13 cellular contexts compared by ENCODE assay signal in genomic region chr11:57502376-57502775, GRCh38. TPM values are rescaled to one million over a fixed set of nuclear protein-coding genes. Genes with fewer than 3 reads are reported as not detected.
DNase-seq lines count a peak whose midpoint lies in the region; ATAC-seq and TF ChIP-seq lines count a peak whose summit lies in the region.
"Had no signal": no experiment of that assay in that cellular context is flagged by ENCODE, and none has a peak within 500 bp of the region (broad histone marks: within the 10 kb centered on the region; RNA-seq: fewer than 3 reads in every experiment).

No MANE protein-coding gene starts in this region.

- TF ChIP-seq CTCF in 22Rv1 (IDR thresholded peaks at IDR 0.05) (no peak), OCI-LY1 (IDR thresholded peaks at IDR 0.05; ENCODE audit: low read length) (no peak), liver (IDR thresholded peaks at IDR 0.05; ENCODE audit: low read depth, low read length, missing input control) (no peak), lower leg skin (IDR thresholded peaks at IDR 0.05) (no peak)
- TF ChIP-seq CTCF in CD4-positive, alpha-beta T cell (IDR thresholded peaks at IDR 0.05), result no peak

- 74% methylated on average over 3 of the region's 3 CpGs for WGBS in liver
- WGBS in lower leg skin, 2 donors, result 89 to 96% methylated on average over 3 of the region's 3 CpGs

- H3K27me3 ChIP-seq in OCI-LY1 (ENCODE audit: insufficient read depth, low read length) (no peaks in the 10 kb centered on the region), liver (ENCODE audit: control insufficient read depth in 4 of 4, insufficient read depth in 4 of 4, low read length in 3 of 4) (no peaks in the 10 kb centered on the region)
- no peaks in the 10 kb centered on the region for H3K27me3 ChIP-seq in CD4-positive, alpha-beta T cell (ENCODE audit: control insufficient read depth, insufficient read depth, low read length)

- peaks cover 73% of the 10 kb centered on the region for H3K36me3 ChIP-seq in OCI-LY1 (ENCODE audit: insufficient read depth, low read length)
- H3K36me3 ChIP-seq in liver (ENCODE audit: control insufficient read depth in 4 of 4, insufficient read depth in 3 of 4, low read depth in 1 of 4, low read length in 3 of 4), result peaks cover 0 to 14% (median 9%) of the 10 kb centered on the region in 4 donors

- H3K9me2 ChIP-seq in OCI-LY1 (ENCODE audit: low read depth, low read length), result no peaks in the 10 kb centered on the region

- H3K27ac ChIP-seq in 22Rv1, result peak overlapping the region; percentile 51
- peak overlapping the region; percentile 21 for H3K27ac ChIP-seq in OCI-LY1 (ENCODE audit: low read depth, low read length, poor library complexity, severe bottlenecking)
- peak overlapping the region; percentile 79 to 82 for H3K27ac ChIP-seq in liver (ENCODE audit: low read depth in 1 of 2, low read length in 2 of 2)
- H3K27ac ChIP-seq in CD4-positive, alpha-beta T cell (ENCODE audit: low read depth, low read length), result no peak overlapping the region

- no peak overlapping the region for H3K9ac ChIP-seq in OCI-LY1 (ENCODE audit: low read length)
- H3K9ac ChIP-seq in liver (ENCODE audit: low read depth in 1 of 2, low read length in 2 of 2), result no peak overlapping the region

- no peak overlapping the region for H2AFZ ChIP-seq in OCI-LY1 (ENCODE audit: low read length)

- no peak for ATAC-seq in CD4-positive, alpha-beta T cell (ENCODE audit: poor library complexity)

- intact Hi-C loops in CD4-positive, alpha-beta T cell (cut with DNase I, micrococcal nuclease), result no loop called here
- intact Hi-C loops in lower leg skin (cut with DNase I; ENCODE audit: low total_unique reads), result no loop called here

- peak; percentile 23 for DNase-seq in NCI-H146 (lab: John Stamatoyannopoulos, UW)
- no peak for DNase-seq in NCI-H146 treated with DMSO at 0.1 percent for 48 hours (lab: John Stamatoyannopoulos, UW; ENCODE audit: unreplicated experiment)
- DNase-seq in CD4-positive, alpha-beta T cell, result no peak
- DNase-seq in activated effector memory CD4-positive, alpha-beta T cell treated with anti-CD3 and anti-CD28 coated beads, Interleukin-2, amount 50 U/mL, for 16 hours, result no peak
- no peak for DNase-seq in lower leg skin (ENCODE audit: low spot score in 2 of 2)
- DNase-seq: DMS79, NCI-H1048, NCI-H1694, NCI-H774 had no signal

- no peaks in the 10 kb centered on the region for H3F3A ChIP-seq in OCI-LY1 (ENCODE audit: insufficient read depth, low read length)

- POLR2A ChIA-PET in CD4-positive, alpha-beta T cell (lab: Charles Lee), result no interaction called here

- no peaks in the 10 kb centered on the region for H3K27me3 Mint-ChIP-seq in CD4-positive, alpha-beta T cell

- no peak for TF ChIP-seq RAD21 in liver (IDR thresholded peaks at IDR 0.05)

- H3K27ac Mint-ChIP-seq in CD4-positive, alpha-beta T cell, result no peak overlapping the region

- no peak overlapping the region for H3K4me2 ChIP-seq in OCI-LY1 (ENCODE audit: low read length)

- no peaks in the 10 kb centered on the region for H3K9me3 Mint-ChIP-seq in CD4-positive, alpha-beta T cell

- no peaks in the 10 kb centered on the region for H3K79me2 ChIP-seq in OCI-LY1 (ENCODE audit: insufficient read depth, low read length)

- H3K4me3 ChIP-seq in OCI-LY1 (ENCODE audit: low read depth, low read length, poor library complexity, severe bottlenecking) (no peak overlapping the region), liver (ENCODE audit: low read depth in 1 of 3, low read length in 3 of 3) (no peak overlapping the region), lower leg skin (ENCODE audit: low read depth, poor library complexity, severe bottlenecking) (no peak overlapping the region)

- no peaks in the 10 kb centered on the region for H3K4me1 Mint-ChIP-seq in CD4-positive, alpha-beta T cell (ENCODE audit: low read depth)

- H3K4me3 Mint-ChIP-seq in CD4-positive, alpha-beta T cell, result no peak overlapping the region

- TF ChIP-seq POLR2A in lower leg skin (IDR thresholded peaks at IDR 0.05), result no peak

- H4K20me1 ChIP-seq in OCI-LY1 (ENCODE audit: insufficient read depth, low read length), result no peaks in the 10 kb centered on the region

- H3K4me1 ChIP-seq in OCI-LY1 (ENCODE audit: insufficient read depth, low read length, severe bottlenecking), result no peaks in the 10 kb centered on the region
- H3K4me1 ChIP-seq in liver (ENCODE audit: control insufficient read depth in 4 of 4, insufficient read depth in 4 of 4, low read length in 3 of 4), result peaks cover 42 to 71% (median 64%) of the 10 kb centered on the region in 4 donors

- H3K9me3 ChIP-seq in OCI-LY1 (ENCODE audit: low read length) (no peaks in the 10 kb centered on the region), liver (ENCODE audit: control insufficient read depth in 4 of 4, low read length in 3 of 4) (no peaks in the 10 kb centered on the region)
- H3K9me3 ChIP-seq in CD4-positive, alpha-beta T cell (ENCODE audit: control insufficient read depth, low read length), result no peaks in the 10 kb centered on the region

- CTCF ChIA-PET in CD4-positive, alpha-beta T cell (lab: Charles Lee), result interaction anchor here (1.2 kb wide), 1 partner anchor 9 kb away, joined by 4 read pairs; no protein-coding TSS in a partner anchor

- peaks cover 24% of the 10 kb centered on the region for H3K36me3 Mint-ChIP-seq in CD4-positive, alpha-beta T cell (ENCODE audit: low read depth)

TF ChIP-seq in liver, 16 proteins besides CTCF, POLR2A, EP300 and RAD21:
- TF ChIP-seq ZBTB33 (IDR thresholded peaks at IDR 0.05), result no peak
- no peak for TF ChIP-seq HNF4G (IDR thresholded peaks at IDR 0.05)

RNA-seq across cellular contexts. Expression of gene SLC43A1, which starts 13.1 kb away (rescaled TPM):
- 100 to 1,000 TPM; 107 to 171 TPM for total RNA-seq in liver
- 100 to 1,000 TPM in 1 of 2 donors, 10 to 100 TPM in 1; 85.6 to 108 TPM for polyA plus RNA-seq in liver
- 1 to 10 TPM; 3.1 to 4.2 TPM for total RNA-seq in CD4-positive, alpha-beta T cell
- total RNA-seq in lower leg skin, result 10 to 100 TPM; 15.9 to 20.2 (median 18.3) TPM

RNA-seq across cellular contexts. Expression of gene TIMM10, which starts 28.2 kb away (rescaled TPM):
- 10 to 100 TPM; 19.8 to 23.7 TPM for total RNA-seq in liver
- 10 to 100 TPM; 36.9 to 77.4 TPM for polyA plus RNA-seq in liver
- 10 to 100 TPM; 28.0 TPM for total RNA-seq in CD4-positive, alpha-beta T cell
- total RNA-seq in lower leg skin, result 10 to 100 TPM; 24.3 to 53.2 (median 29.4) TPM

RNA-seq across cellular contexts. Expression of gene SMTNL1, which starts 35.0 kb away (rescaled TPM):
- not detected for total RNA-seq in liver
- not detected for polyA plus RNA-seq in liver
- not detected for total RNA-seq in CD4-positive, alpha-beta T cell
- not detected for total RNA-seq in lower leg skin
- total RNA-seq: A172 had no signal

RNA-seq across cellular contexts. Expression of gene RTN4RL2, which starts 42.0 kb away (rescaled TPM):
- total RNA-seq in liver (under 1 TPM; 0.75 to 0.89 TPM), lower leg skin (1 to 10 TPM in 3 of 4 donors, under 1 TPM in 1; 0.55 to 3.6 (median 2.3) TPM)
- polyA plus RNA-seq in liver, result 10 to 100 TPM in 1 of 2 donors, 1 to 10 TPM in 1; 5.5 to 18.1 TPM
- under 1 TPM; 0.17 to 0.19 TPM for total RNA-seq in CD4-positive, alpha-beta T cell

Comparison
In these comparisons a context has a peak if more than half of its experiments do, and no peak if none do; other contexts are left out.
1. RNA of gene SLC43A1, which starts 13.1 kb away (total RNA-seq): 107 to 171 TPM in liver; 15.9 to 20.2 TPM in lower leg skin and 3.1 to 4.2 TPM in CD4-positive, alpha-beta T cell; every median in the first group is over 4 times any median in the second.